Comparison of ENCODE assay signal across 9 cellular contexts in the genomic region with DNA sequence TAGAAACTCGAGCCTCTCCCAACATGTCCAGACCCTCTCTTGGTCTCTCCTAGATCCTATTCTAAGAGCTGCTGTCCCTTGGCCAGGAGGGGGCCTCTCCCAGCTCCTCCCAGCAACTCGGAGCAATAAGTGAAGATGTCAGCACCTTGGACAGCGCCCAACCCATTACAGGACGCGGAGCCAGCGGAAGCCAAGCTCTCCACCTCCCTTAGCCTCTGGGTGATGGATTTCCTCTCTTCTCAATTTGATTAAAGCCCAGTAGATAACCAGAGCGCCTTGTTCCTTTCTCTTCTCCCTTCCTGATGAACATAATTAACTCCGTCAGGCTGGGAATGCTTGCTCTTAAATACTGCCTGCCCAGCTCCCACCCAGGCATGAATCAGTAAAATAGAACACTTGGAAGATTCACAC. TPM values are rescaled to one million over a fixed set of nuclear protein-coding genes. Genes with fewer than 3 reads are reported as not detected.
A peak's percentile ranks its signal among the peaks of the same experiment; 100 is the strongest.
DNase-seq lines count a peak whose midpoint lies in the region; ATAC-seq and TF ChIP-seq lines count a peak whose summit lies in the region.
"Had no signal": no experiment of that assay in that cellular context is flagged by ENCODE, and none has a peak within 500 bp of the region (broad histone marks: within the 10 kb centered on the region; RNA-seq: fewer than 3 reads in every experiment).

No MANE protein-coding gene starts in this region.

- H3K36me3 ChIP-seq in SJCRH30 (no peaks in the 10 kb centered on the region), heart left ventricle (no peaks in the 10 kb centered on the region)
- H3K36me3 ChIP-seq: neutrophil had no signal

- ATAC-seq in heart left ventricle: peak in 3 of 4 donors; percentile 64 to 87 (median 81)
- ATAC-seq in sciatic nerve: peak; percentile 64
- ATAC-seq in HG02973 (IDR thresholded peaks at IDR 0.05; ENCODE audit: unreplicated experiment): no peak

- no peaks in the 10 kb centered on the region for H3K4me1 ChIP-seq in SJCRH30
- H3K4me1 ChIP-seq in heart left ventricle: no peaks in the 10 kb centered on the region

- CTCF ChIA-PET in HEK293T (lab: Yijun Ruan, JAX): interaction anchor here (0.5 to 1.8 kb wide), 11 partner anchors 9 to 115 kb away, joined by 3 to 16 read pairs (median 5); no protein-coding TSS in a partner anchor

- H3K27ac ChIP-seq in SJCRH30 (no peak overlapping the region), heart left ventricle (no peak overlapping the region)
- H3K27ac ChIP-seq: neutrophil had no signal

- H3K4me3 ChIP-seq in SJCRH30: no peak overlapping the region
- no peak overlapping the region for H3K4me3 ChIP-seq in heart left ventricle

- peak; percentile 40 for TF ChIP-seq CTCF in AG09319 (IDR thresholded peaks at IDR 0.05; ENCODE audit: low read depth, low read length)
- TF ChIP-seq CTCF in heart left ventricle (IDR thresholded peaks at IDR 0.05): peak in 6 of 12 donors; percentile 10 to 43 (median 24)

- POLR2A ChIA-PET in HEK293T (lab: Yijun Ruan, JAX): no interaction called here

- H3K27me3 ChIP-seq in SJCRH30 (no peaks in the 10 kb centered on the region), heart left ventricle (peaks cover 0 to 9% (median 0%) of the 10 kb centered on the region in 9 donors)

- WGBS in heart left ventricle, 4 donors: 0 to 3% (median 2%) methylated on average over 8 of the region's 8 CpGs

- DNase-seq in AG09319 (ENCODE audit: extremely low read depth, low read depth) (peak; percentile 16), HEK293T (ENCODE audit: extremely low spot score) (peak; percentile 87), SJCRH30 (peak; percentile 86 to 91), heart left ventricle (peak; percentile 79 to 88 (median 80)), sciatic nerve (ENCODE audit: low spot score) (peak; percentile 86), DMS153 (lab: John Stamatoyannopoulos, UW) (no peak)
- DNase-seq in activated effector memory CD4-positive, alpha-beta T cell treated with Interleukin-2 at 50 U/mL for 16 hours: peak; percentile 48

- H3K9me3 ChIP-seq in SJCRH30 (replicated peaks) (no peaks in the 10 kb centered on the region), heart left ventricle (no peaks in the 10 kb centered on the region)
- H3K9me3 ChIP-seq: neutrophil had no signal

- intact Hi-C loops in heart left ventricle (cut with DNase I): no loop called here
- intact Hi-C loops in sciatic nerve (cut with DNase I): no loop called here

- no peak for TF ChIP-seq POLR2A in heart left ventricle (IDR thresholded peaks at IDR 0.05)

TF ChIP-seq in HEK293T, 16 proteins besides CTCF, POLR2A, EP300 and RAD21:
- TF ChIP-seq L3MBTL2 (conservative IDR thresholded peaks at IDR 0.05) (no peak), ZNF384 (IDR thresholded peaks at IDR 0.05) (no peak), CTBP1 (IDR thresholded peaks at IDR 0.05; ENCODE audit: borderline replicate concordance) (no peak), FOXM1 (IDR thresholded peaks at IDR 0.05; ENCODE audit: borderline replicate concordance) (no peak)
- TF ChIP-seq, protein P1, sequence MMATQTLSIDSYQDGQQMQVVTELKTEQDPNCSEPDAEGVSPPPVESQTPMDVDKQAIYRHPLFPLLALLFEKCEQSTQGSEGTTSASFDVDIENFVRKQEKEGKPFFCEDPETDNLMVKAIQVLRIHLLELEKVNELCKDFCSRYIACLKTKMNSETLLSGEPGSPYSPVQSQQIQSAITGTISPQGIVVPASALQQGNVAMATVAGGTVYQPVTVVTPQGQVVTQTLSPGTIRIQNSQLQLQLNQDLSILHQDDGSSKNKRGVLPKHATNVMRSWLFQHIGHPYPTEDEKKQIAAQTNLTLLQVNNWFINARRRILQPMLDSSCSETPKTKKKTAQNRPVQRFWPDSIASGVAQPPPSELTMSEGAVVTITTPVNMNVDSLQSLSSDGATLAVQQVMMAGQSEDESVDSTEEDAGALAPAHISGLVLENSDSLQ (IDR thresholded peaks at IDR 0.05): no peak

RNA-seq across cellular contexts. Expression of gene TPBGL, which starts 26.2 kb away (rescaled TPM):
- not detected in 2 replicates for total RNA-seq in SJCRH30 (2014; rRNA removed; shearing (Covaris generic))
- 1 to 10 TPM in 1 of 9 donors, under 1 TPM in 4, not detected in 4; 0.08 to 1.0 (median 0.19) TPM for total RNA-seq in heart left ventricle
- under 1 TPM in 1 of 2 donors, not detected in 1; 0.07 TPM for polyA plus RNA-seq in heart left ventricle
- total RNA-seq in sciatic nerve: 0.31 TPM
